In genomic region chr6:45784250-45784649, GRCh38 we compare ENCODE assay signal across 31 cellular contexts.
"Had no signal": no experiment of that assay in that cellular context is flagged by ENCODE, and none has a peak within 500 bp of the region (broad histone marks: within the 10 kb centered on the region; RNA-seq: fewer than 3 reads in every experiment).

No MANE protein-coding gene starts in this region.

- H3K9me3 ChIP-seq: colonic mucosa, esophagus muscularis mucosa, gastroesophageal sphincter, heart right ventricle had no signal

- H3K4me1 Mint-ChIP-seq: activated CD4-positive, alpha-beta memory T cell treated with anti-CD3 and anti-CD28 coated beads, Interleukin-2, amount 10 ng/mL, durations not matched to agents 7 days and 5 days; activated CD4-positive, alpha-beta T cell treated with anti-CD3 and anti-CD28 coated beads, Interleukin-2, amount 10 ng/mL, durations not matched to agents 7 days and 5 days; activated T-helper 17 cell treated with anti-CD3 and anti-CD28 coated beads, Interleukin-2, amount 50 U/mL, for 72 hours; endodermal cell had no signal

- H3K4me3 Mint-ChIP-seq: activated CD4-positive, alpha-beta memory T cell treated with anti-CD3 and anti-CD28 coated beads, Interleukin-2, amount 10 ng/mL, durations not matched to agents 7 days and 5 days; activated CD4-positive, alpha-beta T cell treated with anti-CD3 and anti-CD28 coated beads, Interleukin-2, amount 10 ng/mL, durations not matched to agents 7 days and 5 days; activated naive CD8-positive, alpha-beta T cell; activated T-cell treated with anti-CD3 and anti-CD28 coated beads, Interleukin-2, amount 50 U/mL, for 24 hours; activated T-cell treated with anti-CD3 and anti-CD28 coated beads, Interleukin-2, amount 50 U/mL, for 72 hours; activated T-helper 17 cell treated with anti-CD3 and anti-CD28 coated beads, Interleukin-2, amount 50 U/mL, for 72 hours; dendritic cell treated with granulocyte-macrophage colony-stimulating factor and Interleukin-4, amounts not matched to agents 40 ng/mL and 50 ng/mL, for 4 days; endodermal cell had no signal

- H3K4me3 ChIP-seq: colonic mucosa, dorsolateral prefrontal cortex, esophagus muscularis mucosa, gastroesophageal sphincter, heart right ventricle, hepatocyte had no signal

- H3K36me3 Mint-ChIP-seq: activated naive CD8-positive, alpha-beta T cell had no signal

- H3K36me3 ChIP-seq: brain microvascular endothelial cell, colonic mucosa, esophagus muscularis mucosa, gastroesophageal sphincter, heart right ventricle had no signal

- ATAC-seq: activated T-helper 17 cell treated with anti-CD3 and anti-CD28 coated beads, Interleukin-2, amount 50 U/mL, for 72 hours; gastroesophageal sphincter; heart right ventricle had no signal

- H3K4me1 ChIP-seq: colonic mucosa, esophagus muscularis mucosa, gastroesophageal sphincter, heart right ventricle had no signal

- H3K27me3 ChIP-seq: brain microvascular endothelial cell, colonic mucosa, esophagus muscularis mucosa, foreskin keratinocyte, gastroesophageal sphincter, hepatocyte had no signal

- H3K27ac Mint-ChIP-seq: activated CD4-positive, alpha-beta memory T cell treated with anti-CD3 and anti-CD28 coated beads, Interleukin-2, amount 10 ng/mL, durations not matched to agents 7 days and 5 days; activated CD4-positive, alpha-beta T cell treated with anti-CD3 and anti-CD28 coated beads, Interleukin-2, amount 10 ng/mL, durations not matched to agents 7 days and 5 days; activated naive CD8-positive, alpha-beta T cell; activated T-cell treated with anti-CD3 and anti-CD28 coated beads, Interleukin-2, amount 50 U/mL, for 24 hours; activated T-cell treated with anti-CD3 and anti-CD28 coated beads, Interleukin-2, amount 50 U/mL, for 72 hours; activated T-helper 17 cell treated with anti-CD3 and anti-CD28 coated beads, Interleukin-2, amount 50 U/mL, for 72 hours; dendritic cell treated with granulocyte-macrophage colony-stimulating factor and Interleukin-4, amounts not matched to agents 40 ng/mL and 50 ng/mL, for 4 days; endodermal cell had no signal

- H3K9me3 Mint-ChIP-seq: activated CD4-positive, alpha-beta memory T cell treated with anti-CD3 and anti-CD28 coated beads, Interleukin-2, amount 10 ng/mL, durations not matched to agents 7 days and 5 days; activated CD4-positive, alpha-beta T cell treated with anti-CD3 and anti-CD28 coated beads, Interleukin-2, amount 10 ng/mL, durations not matched to agents 7 days and 5 days; activated T-cell treated with anti-CD3 and anti-CD28 coated beads, Interleukin-2, amount 50 U/mL, for 24 hours; activated T-helper 17 cell treated with anti-CD3 and anti-CD28 coated beads, Interleukin-2, amount 50 U/mL, for 72 hours; dendritic cell treated with granulocyte-macrophage colony-stimulating factor and Interleukin-4, amounts not matched to agents 40 ng/mL and 50 ng/mL, for 4 days; endodermal cell had no signal

- H3K27me3 Mint-ChIP-seq: activated CD4-positive, alpha-beta T cell treated with anti-CD3 and anti-CD28 coated beads, Interleukin-2, amount 10 ng/mL, durations not matched to agents 7 days and 5 days; activated naive CD8-positive, alpha-beta T cell; activated T-helper 17 cell treated with anti-CD3 and anti-CD28 coated beads, Interleukin-2, amount 50 U/mL, for 72 hours; dendritic cell treated with granulocyte-macrophage colony-stimulating factor and Interleukin-4, amounts not matched to agents 40 ng/mL and 50 ng/mL, for 4 days had no signal

- H3K27ac ChIP-seq: brain microvascular endothelial cell, colonic mucosa, dorsolateral prefrontal cortex, esophagus muscularis mucosa, gastroesophageal sphincter, heart right ventricle, hepatocyte had no signal

- H2AFZ ChIP-seq: hepatocyte had no signal

- H3K4me2 ChIP-seq: hepatocyte had no signal

- H3K79me2 ChIP-seq: hepatocyte had no signal

- DNase-seq: activated CD4-positive, alpha-beta memory T cell treated with anti-CD3 and anti-CD28 coated beads, Interleukin-2, amount 10 ng/mL, durations not matched to agents 7 days and 5 days; activated CD4-positive, alpha-beta T cell treated with anti-CD3 and anti-CD28 coated beads for 1 hour; activated CD4-positive, alpha-beta T cell treated with anti-CD3 and anti-CD28 coated beads for 4 hours; activated CD4-positive, alpha-beta T cell treated with anti-CD3 and anti-CD28 coated beads, Interleukin-2, amount 10 ng/mL, durations not matched to agents 7 days and 5 days; activated CD4-positive, alpha-beta T cell treated with anti-CD3 and anti-CD28 coated beads, Interleukin-2, amount 50 U/mL, for 4 hours; activated CD8-positive, alpha-beta memory T cell treated with anti-CD3 and anti-CD28 coated beads, Interleukin-2, amount 50 U/mL, for 48 hours; activated effector memory CD4-positive, alpha-beta T cell treated with Interleukin-2 at 50 U/mL for 16 hours; activated gamma-delta T cell treated with Interleukin-2 at 50 U/mL for 16 hours; activated naive CD4-positive, alpha-beta T cell treated with anti-CD3 and anti-CD28 coated beads, Interleukin-2, amount 50 U/mL, for 16 hours; activated naive CD4-positive, alpha-beta T cell treated with Interleukin-2 at 50 U/mL for 16 hours; activated T-cell treated with anti-CD3 and anti-CD28 coated beads for 4 hours; activated T-cell treated with anti-CD3 and anti-CD28 coated beads, Interleukin-2, amount 50 U/mL, for 24 hours; activated T-cell treated with anti-CD3 and anti-CD28 coated beads, Interleukin-2, amount 50 U/mL, for 72 hours; amniotic stem cell; anterior cingulate cortex; brain microvascular endothelial cell; caudate nucleus; colonic mucosa; dorsolateral prefrontal cortex; effector memory CD4-positive, alpha-beta T cell; endodermal cell; erythroblast; heart right ventricle; T-helper 2 cell had no signal
